ENCODE assay signal across 13 cellular contexts in genomic region chr2:237866119-237866621, GRCh38. TPM values are rescaled to one million over a fixed set of nuclear protein-coding genes. Genes with fewer than 3 reads are reported as not detected.
DNase-seq lines count a peak whose midpoint lies in the region; ATAC-seq and TF ChIP-seq lines count a peak whose summit lies in the region.
"Had no signal": no experiment of that assay in that cellular context is flagged by ENCODE, and none has a peak within 500 bp of the region (broad histone marks: within the 10 kb centered on the region; RNA-seq: fewer than 3 reads in every experiment).

No MANE protein-coding gene starts in this region.

- H3K9me3 ChIP-seq in heart right ventricle (no peaks in the 10 kb centered on the region), vagina (no peaks in the 10 kb centered on the region)
- H3K9me3 ChIP-seq: BLaER1, upper lobe of right lung had no signal

- peaks cover 0 to 28% (median 11%) of the 10 kb centered on the region in 7 donors for H3K27me3 ChIP-seq in heart right ventricle
- no peaks in the 10 kb centered on the region for H3K27me3 ChIP-seq in vagina

- DNase-seq in heart right ventricle (no peak), Right ventricle myocardium superior (no peak), astrocyte of the hippocampus (ENCODE audit: low read depth, low spot score) (peak; percentile 79), kidney tubule cell (ENCODE audit: low spot score) (peak; percentile 60), vagina (ENCODE audit: extremely low spot score in 2 of 2) (no peak), HT-29 (ENCODE audit: low spot score) (no peak)
- DNase-seq: midbrain, T-helper 17 cell had no signal

- 48 to 50% methylated on average over 12 of the region's 12 CpGs for WGBS in heart right ventricle, 2 donors

- H3K4me3 ChIP-seq in heart right ventricle (no peak overlapping the region), vagina (no peak overlapping the region)
- H3K4me3 ChIP-seq: BLaER1, GM23338, upper lobe of right lung had no signal

- TF ChIP-seq CTCF in heart right ventricle (IDR thresholded peaks at IDR 0.05), result no peak
- no peak for TF ChIP-seq CTCF in vagina (IDR thresholded peaks at IDR 0.05)

- H3K36me3 ChIP-seq in heart right ventricle (no peaks in the 10 kb centered on the region), vagina (no peaks in the 10 kb centered on the region)
- H3K36me3 ChIP-seq: BLaER1, upper lobe of right lung had no signal

- intact Hi-C loops in heart right ventricle (cut with DNase I) (loop anchor here in 2 of 10 donors (10.0 kb wide), 2 partner anchors 279 to 389 kb away; no protein-coding TSS in a partner anchor), Right ventricle myocardium superior (cut with DNase I) (no loop called here), vagina (cut with DNase I) (no loop called here)

- ATAC-seq in heart right ventricle (no peak), Right ventricle myocardium superior (ENCODE audit: poor library complexity) (no peak), GM21526 (IDR thresholded peaks at IDR 0.05; ENCODE audit: low FRiP score, unreplicated experiment) (no peak), GM18858 (IDR thresholded peaks at IDR 0.05; ENCODE audit: unreplicated experiment) (no peak)
- ATAC-seq: T-helper 17 cell, upper lobe of right lung had no signal

- no peak for TF ChIP-seq POLR2A in vagina (IDR thresholded peaks at IDR 0.05)

- peak overlapping the region in 7 of 10 donors; percentile 41 to 94 (median 89) for H3K27ac ChIP-seq in heart right ventricle
- peak overlapping the region; percentile 79 for H3K27ac ChIP-seq in vagina
- H3K27ac ChIP-seq: BLaER1, upper lobe of right lung had no signal

- H3K4me1 ChIP-seq in heart right ventricle, result peaks cover 0 to 67% (median 29%) of the 10 kb centered on the region in 9 donors
- H3K4me1 ChIP-seq in vagina, result peaks cover 13% of the 10 kb centered on the region
- H3K4me1 ChIP-seq: upper lobe of right lung had no signal

RNA-seq across cellular contexts. Expression of gene RAMP1, which starts 6.7 kb away (rescaled TPM):
- total RNA-seq in heart right ventricle, result 100 to 1,000 TPM in 8 of 10 donors, 10 to 100 TPM in 2; 52.7 to 428 (median 162) TPM
- 1,000 to 10,000 TPM in 1 of 2 donors, 100 to 1,000 TPM in 1; 288 to 1,549 TPM for polyA plus RNA-seq in heart right ventricle
- total RNA-seq in Right ventricle myocardium superior, result 138 TPM
- total RNA-seq in vagina, result 120 TPM
- total RNA-seq in HT-29 (2014; rRNA removed; shearing (Covaris generic)), result 36.5 and 56.0 TPM in 2 replicates

Comparison
In these comparisons a context has a peak if more than half of its experiments do, and no peak if none do; other contexts are left out.
1. DNase-seq: peak in astrocyte of the hippocampus (single experiment) and kidney tubule cell (single experiment); none in heart right ventricle (0 of 2), Right ventricle myocardium superior (single experiment), vagina (0 of 2) and HT-29 (single experiment).